1 cellular context compared by ENCODE assay signal in the genomic region with DNA sequence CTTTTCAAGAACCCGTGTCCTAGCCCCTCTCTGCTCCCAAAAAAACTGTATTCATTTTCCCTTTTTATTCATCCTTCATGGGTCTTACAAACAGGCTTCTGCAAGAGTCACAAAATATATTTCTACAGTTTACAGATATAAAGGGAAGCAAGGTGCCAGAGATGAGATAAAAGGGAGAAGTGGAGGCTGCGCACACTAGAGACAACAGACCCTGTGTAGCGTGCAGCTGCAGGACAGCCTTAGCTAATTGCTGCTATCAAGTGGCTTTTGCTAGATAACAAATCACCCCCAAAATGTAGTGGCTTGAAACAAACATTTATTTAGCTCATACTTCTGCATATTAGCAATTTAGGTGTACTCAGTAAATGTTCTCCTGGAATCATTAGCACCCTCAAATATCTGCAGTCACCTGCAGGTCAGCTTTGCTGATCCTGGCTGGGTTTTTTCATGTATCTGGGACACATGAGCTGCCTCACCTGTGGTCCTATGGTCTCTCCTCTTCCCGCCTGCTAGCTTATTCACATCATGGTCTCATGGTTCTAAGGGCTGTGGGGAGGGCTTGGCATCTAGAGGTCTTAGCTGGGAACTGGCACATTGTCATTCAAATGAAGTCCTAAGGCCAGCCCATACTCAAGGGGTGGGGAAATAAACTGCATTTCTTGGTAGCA.
TF ChIP-seq lines count a peak whose summit lies in the region.

No MANE protein-coding gene starts in this region.

TF ChIP-seq in H1, 55 proteins besides CTCF, POLR2A, EP300 and RAD21:
- no peak for TF ChIP-seq CHD1 (IDR thresholded peaks at IDR 0.05; ENCODE audit: low read depth, low read length)
- TF ChIP-seq MAFK (IDR thresholded peaks at IDR 0.05; ENCODE audit: low read depth, low read length) = no peak
- no peak for TF ChIP-seq CHD2 (IDR thresholded peaks at IDR 0.05; ENCODE audit: low read length)
- no peak for TF ChIP-seq JUND (IDR thresholded peaks at IDR 0.05; ENCODE audit: low read length)
- TF ChIP-seq, protein P1, sequence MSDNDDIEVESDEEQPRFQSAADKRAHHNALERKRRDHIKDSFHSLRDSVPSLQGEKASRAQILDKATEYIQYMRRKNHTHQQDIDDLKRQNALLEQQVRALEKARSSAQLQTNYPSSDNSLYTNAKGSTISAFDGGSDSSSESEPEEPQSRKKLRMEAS (IDR thresholded peaks at IDR 0.05) = 0 out of 2 replicates have a peak, but pooled peaks have one; percentile 23
- TF ChIP-seq, protein P2, sequence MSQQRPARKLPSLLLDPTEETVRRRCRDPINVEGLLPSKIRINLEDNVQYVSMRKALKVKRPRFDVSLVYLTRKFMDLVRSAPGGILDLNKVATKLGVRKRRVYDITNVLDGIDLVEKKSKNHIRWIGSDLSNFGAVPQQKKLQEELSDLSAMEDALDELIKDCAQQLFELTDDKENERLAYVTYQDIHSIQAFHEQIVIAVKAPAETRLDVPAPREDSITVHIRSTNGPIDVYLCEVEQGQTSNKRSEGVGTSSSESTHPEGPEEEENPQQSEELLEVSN (IDR thresholded peaks at IDR 0.05) = peak; percentile 50; the same call in 1 of the 2 replicates
